In genomic region chr9:3569529-3569928, GRCh38 we compare ENCODE assay signal across 22 cellular contexts. TPM values are rescaled to one million over a fixed set of nuclear protein-coding genes. Genes with fewer than 3 reads are reported as not detected.
DNase-seq lines count a peak whose midpoint lies in the region; ATAC-seq and TF ChIP-seq lines count a peak whose summit lies in the region.
"Had no signal": no experiment of that assay in that cellular context is flagged by ENCODE, and none has a peak within 500 bp of the region (broad histone marks: within the 10 kb centered on the region; RNA-seq: fewer than 3 reads in every experiment).

No MANE protein-coding gene starts in this region.

- TF ChIP-seq CTCF in progenitor cell of endocrine pancreas (IDR thresholded peaks at IDR 0.05; ENCODE audit: unreplicated experiment), result no peak

- no peaks in the 10 kb centered on the region for H3K27me3 Mint-ChIP-seq in activated CD4-positive, alpha-beta T cell treated with anti-CD3 and anti-CD28 coated beads for 36 hours
- H3K27me3 Mint-ChIP-seq in progenitor cell of endocrine pancreas, result no peaks in the 10 kb centered on the region

- no peak overlapping the region for H3K4me3 Mint-ChIP-seq in activated CD4-positive, alpha-beta T cell treated with anti-CD3 and anti-CD28 coated beads for 36 hours
- H3K4me3 Mint-ChIP-seq in progenitor cell of endocrine pancreas (ENCODE audit: low read depth), result no peak overlapping the region
- H3K4me3 Mint-ChIP-seq: CD14-positive monocyte had no signal

- H3K36me3 Mint-ChIP-seq in activated CD4-positive, alpha-beta T cell treated with anti-CD3 and anti-CD28 coated beads for 36 hours (ENCODE audit: low read depth), result no peaks in the 10 kb centered on the region
- no peaks in the 10 kb centered on the region for H3K36me3 Mint-ChIP-seq in progenitor cell of endocrine pancreas (ENCODE audit: insufficient read depth)

- CTCF ChIA-PET in activated CD4-positive, alpha-beta T cell treated with anti-CD3 and anti-CD28 coated beads for 36 hours (lab: Charles Lee), result no interaction called here

- H3K4me1 Mint-ChIP-seq in activated CD4-positive, alpha-beta T cell treated with anti-CD3 and anti-CD28 coated beads for 36 hours, result peaks cover 2% of the 10 kb centered on the region
- H3K4me1 Mint-ChIP-seq in progenitor cell of endocrine pancreas (ENCODE audit: low read depth), result peaks cover 8% of the 10 kb centered on the region

- no peak for DNase-seq in activated CD4-positive, alpha-beta T cell treated with anti-CD3 and anti-CD28 coated beads for 36 hours
- no peak for DNase-seq in activated CD4-positive, alpha-beta T cell treated with anti-CD3 and anti-CD28 coated beads for 4 hours
- DNase-seq in NCI-H2107 treated with DMSO at 0.1 percent for 48 hours (lab: John Stamatoyannopoulos, UW; ENCODE audit: unreplicated experiment) (peak; percentile 31), myocyte (ENCODE audit: low read depth) (peak; percentile 39), head of caudate nucleus (no peak), 8988T (no peak), progenitor cell of endocrine pancreas (ENCODE audit: low spot score, unreplicated experiment) (no peak)
- DNase-seq: ACHN, BE2C, Calu3, DMS79 treated with DMSO at 0.1 percent for 48 hours, GF-D8, Kasumi-1, NCI-H1105 treated with DMSO at 0.1 percent for 48 hours, NCI-H2029, NCI-H2227 treated with DMSO at 0.1 percent for 48 hours, NCI-H69, OCI-M1, SK-N-SH had no signal

- POLR2A ChIA-PET in activated CD4-positive, alpha-beta T cell treated with anti-CD3 and anti-CD28 coated beads for 36 hours (lab: Charles Lee), result no interaction called here

- no peak overlapping the region for H3K27ac Mint-ChIP-seq in activated CD4-positive, alpha-beta T cell treated with anti-CD3 and anti-CD28 coated beads for 36 hours
- no peak overlapping the region for H3K27ac Mint-ChIP-seq in progenitor cell of endocrine pancreas
- H3K27ac Mint-ChIP-seq: CD14-positive monocyte had no signal

- no peaks in the 10 kb centered on the region for H3K9me3 Mint-ChIP-seq in activated CD4-positive, alpha-beta T cell treated with anti-CD3 and anti-CD28 coated beads for 36 hours (ENCODE audit: low read depth)
- no peaks in the 10 kb centered on the region for H3K9me3 Mint-ChIP-seq in progenitor cell of endocrine pancreas (ENCODE audit: low read depth)
- H3K9me3 Mint-ChIP-seq: CD14-positive monocyte had no signal

- intact Hi-C loops in activated CD4-positive, alpha-beta T cell treated with anti-CD3 and anti-CD28 coated beads for 36 hours (cut with DNase I, micrococcal nuclease), result no loop called here
- intact Hi-C loops in head of caudate nucleus (cut with DNase I), result no loop called here

- peak; percentile 77 for ATAC-seq in activated CD4-positive, alpha-beta T cell treated with anti-CD3 and anti-CD28 coated beads for 36 hours
- ATAC-seq in HG02870 (IDR thresholded peaks at IDR 0.05; ENCODE audit: unreplicated experiment), result peak; percentile 69
- ATAC-seq: HepG2 had no signal

RNA-seq across cellular contexts. Expression of gene RFX3, which starts 43.7 kb away (rescaled TPM):
- 10 to 100 TPM; 12.5 to 16.6 TPM for total RNA-seq in activated CD4-positive, alpha-beta T cell treated with anti-CD3 and anti-CD28 coated beads for 36 hours
- total RNA-seq in myocyte, result 3.0 and 4.2 TPM in 2 replicates
- polyA plus RNA-seq in myocyte (2012), result 1.6 TPM
- total RNA-seq in progenitor cell of endocrine pancreas, result 53.9 and 57.2 TPM in 2 replicates

Comparison
In these comparisons a context has a peak if more than half of its experiments do, and no peak if none do; other contexts are left out.
1. DNase-seq: peak in NCI-H2107 treated with DMSO at 0.1 percent for 48 hours (single experiment) and myocyte (single experiment); none in activated CD4-positive, alpha-beta T cell treated with anti-CD3 and anti-CD28 coated beads for 36 hours (single experiment), activated CD4-positive, alpha-beta T cell treated with anti-CD3 and anti-CD28 coated beads for 4 hours (0 of 2), head of caudate nucleus (0 of 42), 8988T (single experiment) and progenitor cell of endocrine pancreas (single experiment).